Comparison of ENCODE assay signal across 1 cellular context in genomic region chr5:149731617-149732400, GRCh38.
TF ChIP-seq lines count a peak whose summit lies in the region.

No MANE protein-coding gene starts in this region.

TF ChIP-seq in K562, 482 proteins besides CTCF, POLR2A, EP300 and RAD21 (continued from another document and continues in another):
- 0 out of 2 replicates have a peak, but pooled peaks have one; percentile 23 for TF ChIP-seq ZBTB2 (IDR thresholded peaks at IDR 0.05)
- TF ChIP-seq ERF (CRISPR knock-in tag; IDR thresholded peaks at IDR 0.05): peak; percentile 75; the same call in 1 of the 2 replicates
- TF ChIP-seq CREM (IDR thresholded peaks at IDR 0.05; ENCODE audit: low read depth): peak; percentile 93
- peak; percentile 84; the same call in 1 of the 2 replicates for TF ChIP-seq MTA3 (IDR thresholded peaks at IDR 0.05; ENCODE audit: borderline replicate concordance)
- no peak for TF ChIP-seq ZNF354B (CRISPR knock-in tag; IDR thresholded peaks at IDR 0.05)
- TF ChIP-seq ZNF740 (CRISPR knock-in tag; IDR thresholded peaks at IDR 0.05): no peak
- no peak for TF ChIP-seq ZNF740 (tag; IDR thresholded peaks at IDR 0.05)
- TF ChIP-seq MCM7 (IDR thresholded peaks at IDR 0.05): no peak
- TF ChIP-seq POLR2G (IDR thresholded peaks at IDR 0.05; ENCODE audit: low read depth, low read length): peak; percentile 81
- no peak for TF ChIP-seq FOSL1 (tag; conservative IDR thresholded peaks at IDR 0.05)
- no peak for TF ChIP-seq SRF (CRISPR knock-in tag; IDR thresholded peaks at IDR 0.05)
- TF ChIP-seq CEBPB (tag; IDR thresholded peaks at IDR 0.05): peak; percentile 14; the same call in 1 of the 2 replicates
- TF ChIP-seq, protein P1, sequence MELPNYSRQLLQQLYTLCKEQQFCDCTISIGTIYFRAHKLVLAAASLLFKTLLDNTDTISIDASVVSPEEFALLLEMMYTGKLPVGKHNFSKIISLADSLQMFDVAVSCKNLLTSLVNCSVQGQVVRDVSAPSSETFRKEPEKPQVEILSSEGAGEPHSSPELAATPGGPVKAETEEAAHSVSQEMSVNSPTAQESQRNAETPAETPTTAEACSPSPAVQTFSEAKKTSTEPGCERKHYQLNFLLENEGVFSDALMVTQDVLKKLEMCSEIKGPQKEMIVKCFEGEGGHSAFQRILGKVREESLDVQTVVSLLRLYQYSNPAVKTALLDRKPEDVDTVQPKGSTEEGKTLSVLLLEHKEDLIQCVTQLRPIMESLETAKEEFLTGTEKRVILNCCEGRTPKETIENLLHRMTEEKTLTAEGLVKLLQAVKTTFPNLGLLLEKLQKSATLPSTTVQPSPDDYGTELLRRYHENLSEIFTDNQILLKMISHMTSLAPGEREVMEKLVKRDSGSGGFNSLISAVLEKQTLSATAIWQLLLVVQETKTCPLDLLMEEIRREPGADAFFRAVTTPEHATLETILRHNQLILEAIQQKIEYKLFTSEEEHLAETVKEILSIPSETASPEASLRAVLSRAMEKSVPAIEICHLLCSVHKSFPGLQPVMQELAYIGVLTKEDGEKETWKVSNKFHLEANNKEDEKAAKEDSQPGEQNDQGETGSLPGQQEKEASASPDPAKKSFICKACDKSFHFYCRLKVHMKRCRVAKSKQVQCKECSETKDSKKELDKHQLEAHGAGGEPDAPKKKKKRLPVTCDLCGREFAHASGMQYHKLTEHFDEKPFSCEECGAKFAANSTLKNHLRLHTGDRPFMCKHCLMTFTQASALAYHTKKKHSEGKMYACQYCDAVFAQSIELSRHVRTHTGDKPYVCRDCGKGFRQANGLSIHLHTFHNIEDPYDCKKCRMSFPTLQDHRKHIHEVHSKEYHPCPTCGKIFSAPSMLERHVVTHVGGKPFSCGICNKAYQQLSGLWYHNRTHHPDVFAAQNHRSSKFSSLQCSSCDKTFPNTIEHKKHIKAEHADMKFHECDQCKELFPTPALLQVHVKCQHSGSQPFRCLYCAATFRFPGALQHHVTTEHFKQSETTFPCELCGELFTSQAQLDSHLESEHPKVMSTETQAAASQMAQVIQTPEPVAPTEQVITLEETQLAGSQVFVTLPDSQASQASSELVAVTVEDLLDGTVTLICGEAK (IDR thresholded peaks at IDR 0.05): no peak
- TF ChIP-seq, protein P1 (CRISPR knock-in tag; IDR thresholded peaks at IDR 0.05): no peak
- peak; percentile 16 for TF ChIP-seq NEUROD1 (IDR thresholded peaks at IDR 0.05; ENCODE audit: borderline replicate concordance, low read depth, low read length, partially characterized antibody)
- no peak for TF ChIP-seq SIRT6 (IDR thresholded peaks at IDR 0.05; ENCODE audit: low read depth, low read length)
- TF ChIP-seq POLR3G (IDR thresholded peaks at IDR 0.05; ENCODE audit: extremely low read depth, insufficient read length, insufficient replicate concordance): no peak
- TF ChIP-seq ZNF655 (CRISPR knock-in tag; IDR thresholded peaks at IDR 0.05): no peak
- no peak for TF ChIP-seq TBL1XR1 (IDR thresholded peaks at IDR 0.05; ENCODE audit: low read length in 2 of 2)
- TF ChIP-seq ZNF449 (CRISPR knock-in tag; IDR thresholded peaks at IDR 0.05): no peak
- TF ChIP-seq MCM5 (IDR thresholded peaks at IDR 0.05; ENCODE audit: low read depth): no peak
- TF ChIP-seq, protein P2, sequence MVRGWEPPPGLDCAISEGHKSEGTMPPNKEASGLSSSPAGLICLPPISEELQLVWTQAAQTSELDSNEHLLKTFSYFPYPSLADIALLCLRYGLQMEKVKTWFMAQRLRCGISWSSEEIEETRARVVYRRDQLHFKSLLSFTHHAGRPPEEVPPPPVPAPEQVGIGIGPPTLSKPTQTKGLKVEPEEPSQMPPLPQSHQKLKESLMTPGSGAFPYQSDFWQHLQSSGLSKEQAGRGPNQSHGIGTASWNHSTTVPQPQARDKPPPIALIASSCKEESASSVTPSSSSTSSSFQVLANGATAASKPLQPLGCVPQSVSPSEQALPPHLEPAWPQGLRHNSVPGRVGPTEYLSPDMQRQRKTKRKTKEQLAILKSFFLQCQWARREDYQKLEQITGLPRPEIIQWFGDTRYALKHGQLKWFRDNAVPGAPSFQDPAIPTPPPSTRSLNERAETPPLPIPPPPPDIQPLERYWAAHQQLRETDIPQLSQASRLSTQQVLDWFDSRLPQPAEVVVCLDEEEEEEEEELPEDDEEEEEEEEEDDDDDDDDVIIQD (CRISPR knock-in tag; IDR thresholded peaks at IDR 0.05): no peak
- TF ChIP-seq CREB1 (IDR thresholded peaks at IDR 0.05): peak; percentile 89
- TF ChIP-seq CREB1 (CRISPR knock-in tag; IDR thresholded peaks at IDR 0.05): peak; percentile 80; the same call in 1 of the 2 replicates
- no peak for TF ChIP-seq PCBP1 (IDR thresholded peaks at IDR 0.05; ENCODE audit: low read depth, low read length, poor library complexity, severe bottlenecking)
- TF ChIP-seq ZNF639 (CRISPR knock-in tag; conservative IDR thresholded peaks at IDR 0.05 in 1 of 2, IDR thresholded peaks at IDR 0.05 in 1 of 2): no peak
- TF ChIP-seq MIER1 (IDR thresholded peaks at IDR 0.05; ENCODE audit: low read depth): no peak
- TF ChIP-seq KAT7 (CRISPR knock-in tag; IDR thresholded peaks at IDR 0.05; ENCODE audit: borderline replicate concordance): peak; percentile 55
- no peak for TF ChIP-seq NFE2L1 (tag; IDR thresholded peaks at IDR 0.05; ENCODE audit: borderline replicate concordance, low read depth)
- TF ChIP-seq, protein P3, sequence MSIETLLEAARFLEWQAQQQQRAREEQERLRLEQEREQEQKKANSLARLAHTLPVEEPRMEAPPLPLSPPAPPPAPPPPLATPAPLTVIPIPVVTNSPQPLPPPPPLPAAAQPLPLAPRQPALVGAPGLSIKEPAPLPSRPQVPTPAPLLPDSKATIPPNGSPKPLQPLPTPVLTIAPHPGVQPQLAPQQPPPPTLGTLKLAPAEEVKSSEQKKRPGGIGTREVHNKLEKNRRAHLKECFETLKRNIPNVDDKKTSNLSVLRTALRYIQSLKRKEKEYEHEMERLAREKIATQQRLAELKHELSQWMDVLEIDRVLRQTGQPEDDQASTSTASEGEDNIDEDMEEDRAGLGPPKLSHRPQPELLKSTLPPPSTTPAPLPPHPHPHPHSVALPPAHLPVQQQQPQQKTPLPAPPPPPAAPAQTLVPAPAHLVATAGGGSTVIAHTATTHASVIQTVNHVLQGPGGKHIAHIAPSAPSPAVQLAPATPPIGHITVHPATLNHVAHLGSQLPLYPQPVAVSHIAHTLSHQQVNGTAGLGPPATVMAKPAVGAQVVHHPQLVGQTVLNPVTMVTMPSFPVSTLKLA (conservative IDR thresholded peaks at IDR 0.05): peak in 1 of 2 experiments; percentile 48; a peak in 2 of 4 replicates
- TF ChIP-seq NFIC (IDR thresholded peaks at IDR 0.05): no peak; the same call in 1 of the 2 replicates
- TF ChIP-seq ZNF224 (CRISPR knock-in tag; IDR thresholded peaks at IDR 0.05): no peak
- TF ChIP-seq, protein P4, sequence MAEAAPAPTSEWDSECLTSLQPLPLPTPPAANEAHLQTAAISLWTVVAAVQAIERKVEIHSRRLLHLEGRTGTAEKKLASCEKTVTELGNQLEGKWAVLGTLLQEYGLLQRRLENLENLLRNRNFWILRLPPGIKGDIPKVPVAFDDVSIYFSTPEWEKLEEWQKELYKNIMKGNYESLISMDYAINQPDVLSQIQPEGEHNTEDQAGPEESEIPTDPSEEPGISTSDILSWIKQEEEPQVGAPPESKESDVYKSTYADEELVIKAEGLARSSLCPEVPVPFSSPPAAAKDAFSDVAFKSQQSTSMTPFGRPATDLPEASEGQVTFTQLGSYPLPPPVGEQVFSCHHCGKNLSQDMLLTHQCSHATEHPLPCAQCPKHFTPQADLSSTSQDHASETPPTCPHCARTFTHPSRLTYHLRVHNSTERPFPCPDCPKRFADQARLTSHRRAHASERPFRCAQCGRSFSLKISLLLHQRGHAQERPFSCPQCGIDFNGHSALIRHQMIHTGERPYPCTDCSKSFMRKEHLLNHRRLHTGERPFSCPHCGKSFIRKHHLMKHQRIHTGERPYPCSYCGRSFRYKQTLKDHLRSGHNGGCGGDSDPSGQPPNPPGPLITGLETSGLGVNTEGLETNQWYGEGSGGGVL (CRISPR knock-in tag; IDR thresholded peaks at IDR 0.05): no peak
- TF ChIP-seq ZNF766 (CRISPR knock-in tag; conservative IDR thresholded peaks at IDR 0.05): no peak; the same call in 1 of the 2 replicates
- peak; percentile 42; the same call in 1 of the 2 replicates for TF ChIP-seq ZNF24 (IDR thresholded peaks at IDR 0.05)
- peak; percentile 73; the same call in 1 of the 2 replicates for TF ChIP-seq L3MBTL2 (IDR thresholded peaks at IDR 0.05)
- no peak for TF ChIP-seq TEAD4 (IDR thresholded peaks at IDR 0.05; ENCODE audit: low read length)
- TF ChIP-seq TEAD4 (CRISPR knock-in tag; IDR thresholded peaks at IDR 0.05; ENCODE audit: borderline replicate concordance): no peak
- TF ChIP-seq SRSF7 (optimal IDR thresholded peaks at IDR 0.05; ENCODE audit: low read depth, low read length): peak; percentile 79
- 0 out of 2 replicates have a peak, but pooled peaks have one; percentile 60 for TF ChIP-seq ELF4 (CRISPR knock-in tag; IDR thresholded peaks at IDR 0.05)
- no peak for TF ChIP-seq ARHGAP35 (IDR thresholded peaks at IDR 0.05; ENCODE audit: partially characterized antibody)
- no peak for TF ChIP-seq HMG20A (CRISPR knock-in tag; conservative IDR thresholded peaks at IDR 0.05)
